In genomic region chr1:205318231-205318991, GRCh38 we compare ENCODE assay signal across 9 cellular contexts. TPM values are rescaled to one million over a fixed set of nuclear protein-coding genes. Genes with fewer than 3 reads are reported as not detected.
DNase-seq lines count a peak whose midpoint lies in the region; ATAC-seq and TF ChIP-seq lines count a peak whose summit lies in the region.
"Had no signal": no experiment of that assay in that cellular context is flagged by ENCODE, and none has a peak within 500 bp of the region (broad histone marks: within the 10 kb centered on the region; RNA-seq: fewer than 3 reads in every experiment).

No MANE protein-coding gene starts in this region.

- DNase-seq in T-helper 1 cell (no peak), Panc1 (ENCODE audit: low read depth, low spot score) (no peak), foreskin keratinocyte (peak; percentile 87 to 96), tibial artery (no peak), Right ventricle myocardium inferior (ENCODE audit: missing footprints) (no peak)
- DNase-seq in stimulated activated effector memory CD8-positive, alpha-beta T cell treated with anti-CD3 and anti-CD28 coated beads, Interleukin-12 subunit alpha, Interleukin-12 subunit beta, amount 100 ng/mL, for 72 hours (ENCODE audit: low spot score in 2 of 2), result no peak

- CTCF ChIA-PET in Panc1 (lab: Charles Lee), result interaction anchor here (0.6 to 1.6 kb wide), 5 partner anchors 15 to 307 kb away, joined by 3 to 16 read pairs (median 4); no protein-coding TSS in a partner anchor

- H3K4me1 ChIP-seq in Panc1 (ENCODE audit: control insufficient read depth, insufficient read depth, low read length), result peaks cover 59% of the 10 kb centered on the region
- H3K4me1 ChIP-seq in foreskin keratinocyte, result peaks cover 30% of the 10 kb centered on the region
- peaks cover 0 to 42% (median 23%) of the 10 kb centered on the region in 4 donors for H3K4me1 ChIP-seq in tibial artery

- peaks cover 72% of the 10 kb centered on the region for H3K4me1 Mint-ChIP-seq in T-helper 1 cell treated with Interleukin-12 subunit alpha and Interleukin-12 subunit beta and Interleukin-4 antibody, amounts not matched to agents 30 μg/mL and 1 μg/mL, for 36 hours (ENCODE audit: low read depth)
- peaks cover 83% of the 10 kb centered on the region for H3K4me1 Mint-ChIP-seq in stimulated activated effector memory CD8-positive, alpha-beta T cell treated with anti-CD3 and anti-CD28 coated beads, Interleukin-12 subunit alpha, Interleukin-12 subunit beta, amount 100 ng/mL, for 72 hours

- in situ Hi-C loops in Panc1 (cut with HindIII; ENCODE audit: low pct_unique_long_range_greater_than_20kb, low sequenced_read_pairs), result no loop called here

- H3K27me3 Mint-ChIP-seq in T-helper 1 cell treated with Interleukin-12 subunit alpha and Interleukin-12 subunit beta and Interleukin-4 antibody, amounts not matched to agents 30 μg/mL and 1 μg/mL, for 36 hours (ENCODE audit: low read depth), result no peaks in the 10 kb centered on the region

- no peak overlapping the region for H3K27ac Mint-ChIP-seq in T-helper 1 cell treated with Interleukin-12 subunit alpha and Interleukin-12 subunit beta and Interleukin-4 antibody, amounts not matched to agents 30 μg/mL and 1 μg/mL, for 36 hours
- peak overlapping the region; percentile 46 for H3K27ac Mint-ChIP-seq in stimulated activated effector memory CD8-positive, alpha-beta T cell treated with anti-CD3 and anti-CD28 coated beads, Interleukin-12 subunit alpha, Interleukin-12 subunit beta, amount 100 ng/mL, for 72 hours

- H3K36me3 Mint-ChIP-seq in T-helper 1 cell treated with Interleukin-12 subunit alpha and Interleukin-12 subunit beta and Interleukin-4 antibody, amounts not matched to agents 30 μg/mL and 1 μg/mL, for 36 hours (ENCODE audit: low read depth), result peaks cover 19% of the 10 kb centered on the region
- no peaks in the 10 kb centered on the region for H3K36me3 Mint-ChIP-seq in stimulated activated effector memory CD8-positive, alpha-beta T cell treated with anti-CD3 and anti-CD28 coated beads, Interleukin-12 subunit alpha, Interleukin-12 subunit beta, amount 100 ng/mL, for 72 hours

- H3K36me3 ChIP-seq in Panc1 (ENCODE audit: control insufficient read depth, insufficient read depth, low read length) (no peaks in the 10 kb centered on the region), tibial artery (no peaks in the 10 kb centered on the region)
- H3K36me3 ChIP-seq: BLaER1 had no signal

- H3K9me3 Mint-ChIP-seq in T-helper 1 cell treated with Interleukin-12 subunit alpha and Interleukin-12 subunit beta and Interleukin-4 antibody, amounts not matched to agents 30 μg/mL and 1 μg/mL, for 36 hours, result no peaks in the 10 kb centered on the region
- H3K9me3 Mint-ChIP-seq in stimulated activated effector memory CD8-positive, alpha-beta T cell treated with anti-CD3 and anti-CD28 coated beads, Interleukin-12 subunit alpha, Interleukin-12 subunit beta, amount 100 ng/mL, for 72 hours, result no peaks in the 10 kb centered on the region

- H3K27ac ChIP-seq in Panc1 (ENCODE audit: low read length) (peak overlapping the region; percentile 72), foreskin keratinocyte (peak overlapping the region; percentile 88), tibial artery (no peak overlapping the region)
- H3K27ac ChIP-seq: BLaER1 had no signal

- H3K4me3 Mint-ChIP-seq in T-helper 1 cell treated with Interleukin-12 subunit alpha and Interleukin-12 subunit beta and Interleukin-4 antibody, amounts not matched to agents 30 μg/mL and 1 μg/mL, for 36 hours, result peak overlapping the region; percentile 78
- peak overlapping the region; percentile 97 for H3K4me3 Mint-ChIP-seq in stimulated activated effector memory CD8-positive, alpha-beta T cell treated with anti-CD3 and anti-CD28 coated beads, Interleukin-12 subunit alpha, Interleukin-12 subunit beta, amount 100 ng/mL, for 72 hours

- peak overlapping the region; percentile 88 to 89 for H3K4me3 ChIP-seq in Panc1 (ENCODE audit: low read depth in 2 of 2, low read length in 2 of 2)
- H3K4me3 ChIP-seq in tibial artery, result no peak overlapping the region
- H3K4me3 ChIP-seq: BLaER1 had no signal

- no TSS peak for BruUV-seq in Panc1 (replicated peaks; lab: Mats Ljungman, UMichigan)

- no peak for ATAC-seq in Panc1
- ATAC-seq in foreskin keratinocyte, result peak; percentile 75
- ATAC-seq in stimulated activated effector memory CD8-positive, alpha-beta T cell treated with anti-CD3 and anti-CD28 coated beads, Interleukin-12 subunit alpha, Interleukin-12 subunit beta, amount 100 ng/mL, for 72 hours, result no peak
- ATAC-seq in GM19397 (IDR thresholded peaks at IDR 0.05; ENCODE audit: unreplicated experiment), result no peak
- ATAC-seq in Right ventricle myocardium inferior, result no peak

- intact Hi-C loops in Panc1 (cut with micrococcal nuclease; ENCODE audit: unreplicated experiment) (no loop called here), tibial artery (cut with DNase I; ENCODE audit: low total_unique reads) (no loop called here), Right ventricle myocardium inferior (cut with DNase I) (no loop called here)

- POLR2A ChIA-PET in Panc1 (lab: Charles Lee), result interaction anchor here (0.7 kb wide), 1 partner anchor 20 kb away, joined by 8 read pairs; no protein-coding TSS in a partner anchor

- TF ChIP-seq CTCF in Panc1 (IDR thresholded peaks at IDR 0.05), result no peak
- no peak for TF ChIP-seq CTCF in foreskin keratinocyte (conservative IDR thresholded peaks at IDR 0.05)
- no peak for TF ChIP-seq CTCF in tibial artery (IDR thresholded peaks at IDR 0.05)

- no peaks in the 10 kb centered on the region for H3K27me3 ChIP-seq in Panc1 (ENCODE audit: control insufficient read depth, insufficient read depth, low read length)
- H3K27me3 ChIP-seq in foreskin keratinocyte, result no peaks in the 10 kb centered on the region
- peaks cover 0 to 7% of the 10 kb centered on the region in 2 donors for H3K27me3 ChIP-seq in tibial artery

- H3K9me3 ChIP-seq in Panc1 (ENCODE audit: control insufficient read depth, insufficient read depth, low read depth, low read length) (no peaks in the 10 kb centered on the region), tibial artery (no peaks in the 10 kb centered on the region)

RNA-seq across cellular contexts. Expression of gene NUAK2, which starts 3.1 kb away (rescaled TPM):
- total RNA-seq in Panc1 (2021; ENCODE audit: unreplicated experiment), result 17.4 TPM
- 8.8 TPM for polyA plus RNA-seq in Panc1 (2012; ENCODE audit: insufficient read length)
- 15.1 and 21.6 TPM in 2 replicates for total RNA-seq in foreskin keratinocyte
- polyA plus RNA-seq in foreskin keratinocyte, result 9.5 and 12.4 TPM in 2 replicates
- 1.1 TPM for total RNA-seq in Right ventricle myocardium inferior

RNA-seq across cellular contexts. Expression of gene KLHDC8A, which starts 38.3 kb away (rescaled TPM):
- 0.31 TPM for total RNA-seq in Panc1 (2021; ENCODE audit: unreplicated experiment)
- not detected for polyA plus RNA-seq in Panc1 (2012; ENCODE audit: insufficient read length)
- not detected in 2 replicates for total RNA-seq in foreskin keratinocyte
- polyA plus RNA-seq in foreskin keratinocyte, result not detected in 2 replicates
- not detected for total RNA-seq in Right ventricle myocardium inferior

Comparison
In these comparisons a context has a peak if more than half of its experiments do, and no peak if none do; other contexts are left out.
1. DNase-seq: peak in foreskin keratinocyte (2 of 2); none in T-helper 1 cell (0 of 5), Panc1 (single experiment), stimulated activated effector memory CD8-positive, alpha-beta T cell treated with anti-CD3 and anti-CD28 coated beads, Interleukin-12 subunit alpha, Interleukin-12 subunit beta, amount 100 ng/mL, for 72 hours (0 of 2), tibial artery (0 of 2) and Right ventricle myocardium inferior (single experiment).
2. H3K27ac ChIP-seq: peak in Panc1 (single experiment) and foreskin keratinocyte (single experiment); none in tibial artery (0 of 2).
3. H3K4me3 ChIP-seq: peak in Panc1 (2 of 2); none in tibial artery (0 of 2).